ENCODE assay signal across 28 cellular contexts in genomic region chr6:6397842-6398241, GRCh38.
DNase-seq lines count a peak whose midpoint lies in the region; ATAC-seq, FAIRE-seq and TF ChIP-seq lines count a peak whose summit lies in the region.
"Had no signal": no experiment of that assay in that cellular context is flagged by ENCODE, and none has a peak within 500 bp of the region (broad histone marks: within the 10 kb centered on the region; RNA-seq: fewer than 3 reads in every experiment).

No MANE protein-coding gene starts in this region.

- no peak for TF ChIP-seq CTCF in RWPE2 (IDR thresholded peaks at IDR 0.05; ENCODE audit: poor library complexity, severe bottlenecking)

- no peak overlapping the region for H3K4me3 ChIP-seq in RWPE2 (ENCODE audit: severe bottlenecking)
- H3K4me3 ChIP-seq: BLaER1, PC-9, SJSA1 had no signal

- DNase-seq in GM12891 (ENCODE audit: insufficient read length, low spot score) (no peak), RWPE2 (ENCODE audit: low spot score) (no peak), epithelial cell of prostate (ENCODE audit: low read depth, low spot score) (peak; percentile 57), activated T-cell treated with anti-CD3 and anti-CD28 coated beads for 4 hours (no peak), posterior cingulate gyrus (no peak)
- no peak for DNase-seq in activated T-cell treated with anti-CD3 and anti-CD28 coated beads, Interleukin-2, amount 50 U/mL, for 48 hours
- DNase-seq: CD4-positive, CD25-positive, alpha-beta regulatory T cell; DMS153; DND-41; HCEC 1CT; Karpas-422; NCI-H1092 treated with DMSO at 0.1 percent for 48 hours; NCI-H1436 treated with DMSO at 0.1 percent for 48 hours; NCI-H2029; NCI-H446; NCI-H524 treated with DMSO at 0.1 percent for 48 hours; NCI-H774; NK-92 treated with Interleukin-12 subunit alpha and Interleukin-12 subunit beta, amount 100 ng/mL, for 24 hours; PC-9; Right ventricle myocardium superior; T-cell had no signal

- FAIRE-seq in GM12891 (lab: Jason Lieb, UNC) = peak; percentile 71
- FAIRE-seq: A204.1, H1, HepG2 had no signal

- peak; percentile 48 for ATAC-seq in HG02678 (IDR thresholded peaks at IDR 0.05; ENCODE audit: unreplicated experiment)
- peak; percentile 75 for ATAC-seq in RWPE2 (ENCODE audit: low read depth)
- ATAC-seq in GM19467 (IDR thresholded peaks at IDR 0.05; ENCODE audit: unreplicated experiment) = no peak
- ATAC-seq: HepG2, T-cell had no signal

- no peaks in the 10 kb centered on the region for H3K9me3 ChIP-seq in RWPE2 (ENCODE audit: severe bottlenecking)
- H3K9me3 ChIP-seq: BLaER1, SJSA1 had no signal

- TF ChIP-seq POLR2A in GM12891 (IDR thresholded peaks at IDR 0.05; ENCODE audit: low read depth, low read length) = no peak

- no peak overlapping the region for H3K27ac ChIP-seq in RWPE2 (ENCODE audit: poor library complexity, severe bottlenecking)
- H3K27ac ChIP-seq in epithelial cell of prostate = no peak overlapping the region
- H3K27ac ChIP-seq: BLaER1, PC-9, SJSA1 had no signal

- no peaks in the 10 kb centered on the region for H3K36me3 ChIP-seq in RWPE2 (ENCODE audit: low read depth)
- H3K36me3 ChIP-seq: BLaER1, SJSA1 had no signal

- intact Hi-C loops in posterior cingulate gyrus (cut with DNase I) = no loop called here

- no peaks in the 10 kb centered on the region for H3K4me1 ChIP-seq in RWPE2 (ENCODE audit: insufficient read depth, poor library complexity, severe bottlenecking)
- H3K4me1 ChIP-seq: SJSA1 had no signal

- no peaks in the 10 kb centered on the region for H3K27me3 ChIP-seq in RWPE2 (ENCODE audit: insufficient read depth, poor library complexity, severe bottlenecking)
- H3K27me3 ChIP-seq: BLaER1, SJSA1 had no signal

TF ChIP-seq in GM12891, 5 proteins besides CTCF, POLR2A, EP300 and RAD21:
- TF ChIP-seq POLR2AphosphoS5 (IDR thresholded peaks at IDR 0.05; ENCODE audit: low read depth, low read length) (no peak), TAF1 (IDR thresholded peaks at IDR 0.05; ENCODE audit: low read depth, low read length) (no peak)
